1 cellular context compared by ENCODE assay signal in genomic region chr7:138514044-138514443, GRCh38.
TF ChIP-seq lines count a peak whose summit lies in the region.

No MANE protein-coding gene starts in this region.

TF ChIP-seq in liver, 16 proteins besides CTCF, POLR2A, EP300 and RAD21 (continued from another document):
- TF ChIP-seq ZBTB33 (IDR thresholded peaks at IDR 0.05), result no peak
- no peak for TF ChIP-seq REST (IDR thresholded peaks at IDR 0.05)
- no peak for TF ChIP-seq MAX (IDR thresholded peaks at IDR 0.05)
- no peak for TF ChIP-seq YY1 (IDR thresholded peaks at IDR 0.05)
- no peak for TF ChIP-seq TAF1 (conservative IDR thresholded peaks at IDR 0.05)
- no peak for TF ChIP-seq ATF3 (IDR thresholded peaks at IDR 0.05)
- TF ChIP-seq FOXA2 (IDR thresholded peaks at IDR 0.05), result no peak
- no peak for TF ChIP-seq FOXA1 (IDR thresholded peaks at IDR 0.05)
